ENCODE assay signal across 1 cellular context in the genomic region with DNA sequence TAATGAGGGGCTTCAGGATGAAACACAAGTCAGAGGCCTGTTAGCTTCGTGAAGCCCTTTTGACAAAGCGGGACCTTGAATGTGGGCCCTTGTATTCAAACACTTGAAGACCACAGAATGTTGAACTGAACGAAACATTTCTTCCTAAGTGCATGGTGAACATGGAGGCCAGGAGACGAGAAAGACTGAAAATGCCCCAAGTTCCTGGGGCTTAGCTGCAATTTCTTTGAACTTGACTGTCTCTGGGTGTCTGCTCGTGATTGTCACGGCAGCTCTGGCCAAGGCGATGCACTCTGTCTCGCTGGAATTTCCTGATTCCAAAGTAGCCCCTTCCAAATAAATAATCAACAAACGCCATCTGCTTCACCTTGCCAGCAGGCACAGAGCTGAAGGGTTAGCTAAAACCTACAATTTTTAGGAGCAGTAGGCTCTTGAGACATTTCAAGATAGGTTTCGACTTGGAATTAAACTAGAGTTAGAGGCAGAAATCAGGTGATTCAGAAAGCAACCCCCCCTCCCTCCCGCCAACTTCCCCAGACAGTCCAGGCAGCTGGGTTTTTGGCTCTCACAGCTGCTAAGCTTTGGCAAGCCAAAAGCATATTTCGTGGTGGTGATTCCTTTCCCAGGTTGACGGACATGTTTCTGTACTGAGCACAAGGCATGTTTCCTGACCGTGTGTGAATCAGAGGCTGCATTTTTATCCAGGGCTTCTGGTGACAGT.
TF ChIP-seq lines count a peak whose summit lies in the region.

No MANE protein-coding gene starts in this region.

TF ChIP-seq in HepG2, 621 proteins besides CTCF, POLR2A, EP300 and RAD21:
- TF ChIP-seq, protein P1, sequence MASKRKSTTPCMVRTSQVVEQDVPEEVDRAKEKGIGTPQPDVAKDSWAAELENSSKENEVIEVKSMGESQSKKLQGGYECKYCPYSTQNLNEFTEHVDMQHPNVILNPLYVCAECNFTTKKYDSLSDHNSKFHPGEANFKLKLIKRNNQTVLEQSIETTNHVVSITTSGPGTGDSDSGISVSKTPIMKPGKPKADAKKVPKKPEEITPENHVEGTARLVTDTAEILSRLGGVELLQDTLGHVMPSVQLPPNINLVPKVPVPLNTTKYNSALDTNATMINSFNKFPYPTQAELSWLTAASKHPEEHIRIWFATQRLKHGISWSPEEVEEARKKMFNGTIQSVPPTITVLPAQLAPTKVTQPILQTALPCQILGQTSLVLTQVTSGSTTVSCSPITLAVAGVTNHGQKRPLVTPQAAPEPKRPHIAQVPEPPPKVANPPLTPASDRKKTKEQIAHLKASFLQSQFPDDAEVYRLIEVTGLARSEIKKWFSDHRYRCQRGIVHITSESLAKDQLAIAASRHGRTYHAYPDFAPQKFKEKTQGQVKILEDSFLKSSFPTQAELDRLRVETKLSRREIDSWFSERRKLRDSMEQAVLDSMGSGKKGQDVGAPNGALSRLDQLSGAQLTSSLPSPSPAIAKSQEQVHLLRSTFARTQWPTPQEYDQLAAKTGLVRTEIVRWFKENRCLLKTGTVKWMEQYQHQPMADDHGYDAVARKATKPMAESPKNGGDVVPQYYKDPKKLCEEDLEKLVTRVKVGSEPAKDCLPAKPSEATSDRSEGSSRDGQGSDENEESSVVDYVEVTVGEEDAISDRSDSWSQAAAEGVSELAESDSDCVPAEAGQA (IDR thresholded peaks at IDR 0.05; ENCODE audit: low read depth), result no peak
- TF ChIP-seq, protein P1 (CRISPR knock-in tag; IDR thresholded peaks at IDR 0.05; ENCODE audit: borderline replicate concordance), result no peak
- TF ChIP-seq ZBTB38 (CRISPR knock-in tag; IDR thresholded peaks at IDR 0.05), result peak; percentile 59; the same call in 1 of the 2 replicates
